In genomic region chr1:239785576-239785975, GRCh38 we compare ENCODE assay signal across 11 cellular contexts.
"Had no signal": no experiment of that assay in that cellular context is flagged by ENCODE, and none has a peak within 500 bp of the region (broad histone marks: within the 10 kb centered on the region; RNA-seq: fewer than 3 reads in every experiment).

No MANE protein-coding gene starts in this region.

- H3K4me3 Mint-ChIP-seq: GM23338, H9, HFFc6 had no signal

- H3K9me3 Mint-ChIP-seq: GM23338, H9 had no signal

- H3K4me3 ChIP-seq: GM23248, GM23338, HAP-1 had no signal

- DNase-seq: GM23248, GOT3, H7, H9, HCEC 1CT, HFFc6 had no signal

- H3K9me3 ChIP-seq: HAP-1 had no signal

- H3K36me3 ChIP-seq: HAP-1 had no signal

- H3K27ac ChIP-seq: GM23248 had no signal

- H3K4me1 ChIP-seq: HAP-1 had no signal

- ATAC-seq: HCT116 had no signal

- H3K27ac Mint-ChIP-seq: H9, HFFc6 had no signal

- FAIRE-seq: H1, H54 had no signal
